In the genomic region with DNA sequence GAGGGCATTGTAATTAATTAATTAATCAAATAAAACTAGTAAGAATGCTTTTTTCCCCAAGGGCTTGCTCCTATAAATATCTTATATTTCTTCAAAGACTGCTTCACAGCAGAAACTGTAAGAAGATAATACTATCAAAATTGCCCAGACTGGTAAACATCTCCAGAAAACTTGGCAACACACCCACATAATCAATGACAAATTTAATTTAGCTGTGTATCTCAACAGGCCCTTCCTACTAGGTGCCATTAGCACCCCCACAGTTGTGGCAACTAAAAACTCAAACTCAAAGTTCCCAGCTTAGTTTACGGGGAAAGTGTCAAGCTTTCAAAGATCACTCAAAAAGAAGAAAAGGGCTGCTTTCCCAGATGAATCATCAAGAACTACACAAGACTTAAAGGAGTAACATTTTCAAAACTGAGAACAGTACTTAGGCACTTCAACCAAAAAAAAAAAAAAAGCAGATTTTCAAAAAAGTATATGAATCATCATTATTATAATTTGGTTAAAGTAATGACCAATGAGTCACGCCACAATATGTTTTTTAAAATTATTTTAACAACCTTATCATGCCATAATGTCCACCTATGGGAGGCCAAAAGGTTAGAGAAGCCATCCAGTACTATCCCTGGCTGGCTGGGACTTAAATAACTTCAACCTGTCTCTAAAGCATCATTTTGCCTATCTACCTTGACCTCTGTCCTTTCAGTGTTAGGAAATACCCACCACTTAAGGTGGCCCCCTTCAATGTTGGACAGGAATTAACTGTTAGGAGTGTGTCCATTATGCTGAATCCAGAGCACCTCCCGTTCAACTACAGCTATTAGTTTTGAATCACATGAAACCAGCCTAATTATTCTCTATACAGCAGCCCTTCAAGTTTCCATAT, we compare ENCODE assay signal across 1 cellular context.
TF ChIP-seq lines count a peak whose summit lies in the region.

No MANE protein-coding gene starts in this region.

TF ChIP-seq in HepG2, 621 proteins besides CTCF, POLR2A, EP300 and RAD21:
- TF ChIP-seq PATZ1 (CRISPR knock-in tag; IDR thresholded peaks at IDR 0.05) (0 out of 2 replicates have a peak, but pooled peaks have one; percentile 29), SMARCC2 (IDR thresholded peaks at IDR 0.05) (no peak), ZKSCAN8 (CRISPR knock-in tag; IDR thresholded peaks at IDR 0.05; ENCODE audit: borderline replicate concordance) (no peak), CEBPG (CRISPR knock-in tag; IDR thresholded peaks at IDR 0.05) (0 out of 2 replicates have a peak, but pooled peaks have one; percentile 9), RELA (CRISPR knock-in tag; IDR thresholded peaks at IDR 0.05) (no peak), RXRB (CRISPR knock-in tag; IDR thresholded peaks at IDR 0.05; ENCODE audit: borderline replicate concordance) (0 out of 2 replicates have a peak, but pooled peaks have one; percentile 18), ZNF275 (CRISPR knock-in tag; IDR thresholded peaks at IDR 0.05; ENCODE audit: borderline replicate concordance) (no peak), NR2F6 (IDR thresholded peaks at IDR 0.05) (peak; percentile 71), NR2F6 (CRISPR knock-in tag; IDR thresholded peaks at IDR 0.05) (peak; percentile 31; the same call in 1 of the 2 replicates), NR2C2 (CRISPR knock-in tag; IDR thresholded peaks at IDR 0.05; ENCODE audit: borderline replicate concordance) (0 out of 2 replicates have a peak, but pooled peaks have one; percentile 27), ZMYM4 (CRISPR knock-in tag; IDR thresholded peaks at IDR 0.05) (peak; percentile 36; the same call in 1 of the 2 replicates), ELF4 (CRISPR knock-in tag; IDR thresholded peaks at IDR 0.05; ENCODE audit: borderline replicate concordance) (no peak), NR2F1 (CRISPR knock-in tag; IDR thresholded peaks at IDR 0.05) (0 out of 4 replicates have a peak, but pooled peaks of 1 of the 2 experiments have one; percentile 53), HNF4A (CRISPR knock-in tag; IDR thresholded peaks at IDR 0.05) (peak; percentile 43; the same call in 1 of the 2 replicates)
